In the genomic region with DNA sequence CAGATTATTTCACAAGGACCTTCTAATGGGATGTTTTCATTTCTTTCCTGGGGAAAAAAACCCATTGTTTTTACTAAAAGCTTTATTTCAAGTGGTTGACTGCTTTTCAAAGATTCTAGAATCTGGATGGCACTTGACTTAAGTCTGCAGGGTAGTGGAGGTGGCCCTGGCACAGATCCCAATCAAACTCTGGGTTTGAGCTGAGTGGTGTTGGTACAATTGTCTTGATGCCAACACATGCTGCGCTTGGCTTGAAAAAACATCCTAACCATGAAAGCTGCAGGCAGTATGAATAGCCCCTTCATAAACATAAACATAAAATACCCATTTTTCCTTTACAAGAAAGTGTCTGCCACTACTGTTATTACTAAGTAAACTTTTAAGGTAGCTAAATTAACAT, we compare ENCODE assay signal across 23 cellular contexts. TPM values are rescaled to one million over a fixed set of nuclear protein-coding genes. Genes with fewer than 3 reads are reported as not detected.
A peak's percentile ranks its signal among the peaks of the same experiment; 100 is the strongest.
DNase-seq lines count a peak whose midpoint lies in the region; ATAC-seq and TF ChIP-seq lines count a peak whose summit lies in the region.
"Had no signal": no experiment of that assay in that cellular context is flagged by ENCODE, and none has a peak within 500 bp of the region (broad histone marks: within the 10 kb centered on the region; RNA-seq: fewer than 3 reads in every experiment).

No MANE protein-coding gene starts in this region.

- H3K4me3 Mint-ChIP-seq in CD4-positive, alpha-beta T cell, result peak overlapping the region; percentile 20
- H3K4me3 Mint-ChIP-seq in stimulated activated memory B cell treated with anti-CD40 and anti-IgM and Interleukin-4, amounts not matched to agents 10 μg/mL and 1 μg/mL and 100 μg/mL, for 72 hours, result no peak overlapping the region
- H3K4me3 Mint-ChIP-seq: activated CD4-positive, alpha-beta memory T cell treated with anti-CD3 and anti-CD28 coated beads, Interleukin-2, amount 10 ng/mL, durations not matched to agents 7 days and 5 days; activated naive CD4-positive, alpha-beta T cell treated with anti-CD3 and anti-CD28 coated beads, Interleukin-2, amount 10 ng/mL, durations not matched to agents 7 days and 5 days; activated T-cell treated with anti-CD3 and anti-CD28 coated beads, Interleukin-2, amount 50 U/mL, for 4 hours; CD8-positive, alpha-beta T cell had no signal

- H2AFZ ChIP-seq in DND-41 (ENCODE audit: low read depth, low read length), result no peak overlapping the region
- H2AFZ ChIP-seq: GM23248 had no signal

- H3K9ac ChIP-seq in DND-41 (ENCODE audit: low read depth, low read length), result no peak overlapping the region
- H3K9ac ChIP-seq: GM23248 had no signal

- H3K4me3 ChIP-seq in DND-41 (ENCODE audit: low read depth in 1 of 2, low read length in 2 of 2), result no peak overlapping the region
- H3K4me3 ChIP-seq: ascending aorta, GM23248, ovary, sigmoid colon, tibial nerve had no signal

- no peak for DNase-seq in CD4-positive, alpha-beta T cell
- DNase-seq in DND-41, result no peak
- DNase-seq in NCI-H2107 (lab: John Stamatoyannopoulos, UW), result peak; percentile 87
- DNase-seq in dermis blood vessel endothelial cell, result peak; percentile 14
- DNase-seq in AML-193 (lab: John Stamatoyannopoulos, UW), result no peak
- DNase-seq in posterior vena cava (ENCODE audit: low spot score), result no peak
- DNase-seq in activated CD8-positive, alpha-beta memory T cell treated with anti-CD3 and anti-CD28 coated beads, Interleukin-2, amount 50 U/mL, for 48 hours, result no peak
- DNase-seq: activated CD4-positive, alpha-beta memory T cell treated with anti-CD3 and anti-CD28 coated beads, Interleukin-2, amount 10 ng/mL, durations not matched to agents 7 days and 5 days; activated naive CD4-positive, alpha-beta T cell treated with anti-CD3 and anti-CD28 coated beads, Interleukin-2, amount 10 ng/mL, durations not matched to agents 7 days and 5 days; activated T-cell treated with anti-CD3 and anti-CD28 coated beads, Interleukin-2, amount 50 U/mL, for 4 hours; CD8-positive, alpha-beta T cell; EL; GM23248; KG1; MV-4-11; NCI-H524 treated with DMSO at 0.1 percent for 48 hours; ovary; sigmoid colon; stimulated activated naive CD4-positive, alpha-beta T cell treated with Interleukin-2 at 50 U/mL for 16 hours; T-helper 2 cell had no signal

- no peak overlapping the region for H3K27ac Mint-ChIP-seq in CD4-positive, alpha-beta T cell
- no peak overlapping the region for H3K27ac Mint-ChIP-seq in stimulated activated memory B cell treated with anti-CD40 and anti-IgM and Interleukin-4, amounts not matched to agents 10 μg/mL and 1 μg/mL and 100 μg/mL, for 72 hours
- H3K27ac Mint-ChIP-seq: activated CD4-positive, alpha-beta memory T cell treated with anti-CD3 and anti-CD28 coated beads, Interleukin-2, amount 10 ng/mL, durations not matched to agents 7 days and 5 days; activated naive CD4-positive, alpha-beta T cell treated with anti-CD3 and anti-CD28 coated beads, Interleukin-2, amount 10 ng/mL, durations not matched to agents 7 days and 5 days; CD8-positive, alpha-beta T cell had no signal

- no peak for TF ChIP-seq CTCF in CD4-positive, alpha-beta T cell (IDR thresholded peaks at IDR 0.05)
- TF ChIP-seq CTCF in DND-41 (IDR thresholded peaks at IDR 0.05; ENCODE audit: borderline replicate concordance, extremely low read depth, low read length, poor library complexity, severe bottlenecking), result no peak

- peaks cover 7% of the 10 kb centered on the region; the same call in 1 of the 2 replicates for H4K20me1 ChIP-seq in DND-41 (ENCODE audit: insufficient read depth, low read length)

- no peak for ATAC-seq in CD4-positive, alpha-beta T cell (ENCODE audit: poor library complexity)
- no peak for ATAC-seq in DND-41 (ENCODE audit: insufficient read depth, low read depth)
- no peak for ATAC-seq in stimulated activated memory B cell treated with anti-CD40 and anti-IgM and Interleukin-4, amounts not matched to agents 10 μg/mL and 1 μg/mL and 100 μg/mL, for 72 hours
- ATAC-seq: activated T-cell treated with anti-CD3 and anti-CD28 coated beads, Interleukin-2, amount 50 U/mL, for 4 hours; CD8-positive, alpha-beta T cell had no signal

- peaks cover 28% of the 10 kb centered on the region for H3K4me1 ChIP-seq in DND-41 (ENCODE audit: insufficient read depth, low read length)

- H3K4me1 Mint-ChIP-seq in CD4-positive, alpha-beta T cell (ENCODE audit: low read depth), result peaks cover 52% of the 10 kb centered on the region
- H3K4me1 Mint-ChIP-seq in stimulated activated memory B cell treated with anti-CD40 and anti-IgM and Interleukin-4, amounts not matched to agents 10 μg/mL and 1 μg/mL and 100 μg/mL, for 72 hours, result peaks cover 37% of the 10 kb centered on the region

- no peaks in the 10 kb centered on the region for H3K27me3 Mint-ChIP-seq in CD4-positive, alpha-beta T cell
- H3K27me3 Mint-ChIP-seq in stimulated activated memory B cell treated with anti-CD40 and anti-IgM and Interleukin-4, amounts not matched to agents 10 μg/mL and 1 μg/mL and 100 μg/mL, for 72 hours, result no peaks in the 10 kb centered on the region
- H3K27me3 Mint-ChIP-seq: activated CD4-positive, alpha-beta memory T cell treated with anti-CD3 and anti-CD28 coated beads, Interleukin-2, amount 10 ng/mL, durations not matched to agents 7 days and 5 days; activated naive CD4-positive, alpha-beta T cell treated with anti-CD3 and anti-CD28 coated beads, Interleukin-2, amount 10 ng/mL, durations not matched to agents 7 days and 5 days had no signal

- H3K4me2 ChIP-seq in DND-41 (ENCODE audit: insufficient read depth, low read length), result 0 out of 2 replicates have a peak overlapping the region, but pooled peaks have one; percentile 2

- H3K9me3 ChIP-seq in CD4-positive, alpha-beta T cell (ENCODE audit: control insufficient read depth, low read length), result no peaks in the 10 kb centered on the region
- no peaks in the 10 kb centered on the region for H3K9me3 ChIP-seq in DND-41 (ENCODE audit: insufficient read depth, low read length, severe bottlenecking)
- H3K9me3 ChIP-seq: ascending aorta, ovary, sigmoid colon, tibial nerve had no signal

- CTCF ChIA-PET in CD4-positive, alpha-beta T cell (lab: Charles Lee), result interaction anchor here (0.5 to 1.2 kb wide), 3 partner anchors 23 to 210 kb away, joined by 3 read pairs; no protein-coding TSS in a partner anchor

- peaks cover 55% of the 10 kb centered on the region for H3K36me3 ChIP-seq in DND-41 (ENCODE audit: insufficient read depth, low read length)
- H3K36me3 ChIP-seq: ovary had no signal

- intact Hi-C loops in CD4-positive, alpha-beta T cell (cut with DNase I, micrococcal nuclease), result loop anchor here in 1 of 2 experiments (2.0 to 10.0 kb wide), 6 partner anchors 52 to 1948 kb away; partner anchors contain the start of genes B3GNT2 and EHBP1
- intact Hi-C loops in posterior vena cava (cut with DNase I), result no loop called here

- no peaks in the 10 kb centered on the region for H3K27me3 ChIP-seq in CD4-positive, alpha-beta T cell (ENCODE audit: control insufficient read depth, insufficient read depth, low read length)
- H3K27me3 ChIP-seq in DND-41 (ENCODE audit: insufficient read depth, low read length, poor library complexity), result no peaks in the 10 kb centered on the region
- H3K27me3 ChIP-seq: ascending aorta, ovary, sigmoid colon, tibial nerve had no signal

- no peak overlapping the region for H3K27ac ChIP-seq in CD4-positive, alpha-beta T cell (ENCODE audit: low read depth, low read length)
- no peak overlapping the region for H3K27ac ChIP-seq in DND-41 (ENCODE audit: low read length)
- H3K27ac ChIP-seq: ascending aorta, GM23248, ovary, sigmoid colon, tibial nerve had no signal

- H3K79me2 ChIP-seq in DND-41 (ENCODE audit: insufficient read depth, low read length), result peaks cover 70% of the 10 kb centered on the region

- POLR2A ChIA-PET in CD4-positive, alpha-beta T cell (lab: Charles Lee), result interaction anchor here (0.6 kb wide), 1 partner anchor 408 kb away, joined by 3 read pairs; no protein-coding TSS in a partner anchor

- H3K9me3 Mint-ChIP-seq in CD4-positive, alpha-beta T cell, result no peaks in the 10 kb centered on the region
- H3K9me3 Mint-ChIP-seq in stimulated activated memory B cell treated with anti-CD40 and anti-IgM and Interleukin-4, amounts not matched to agents 10 μg/mL and 1 μg/mL and 100 μg/mL, for 72 hours, result no peaks in the 10 kb centered on the region
- H3K9me3 Mint-ChIP-seq: activated CD4-positive, alpha-beta memory T cell treated with anti-CD3 and anti-CD28 coated beads, Interleukin-2, amount 10 ng/mL, durations not matched to agents 7 days and 5 days; activated naive CD4-positive, alpha-beta T cell treated with anti-CD3 and anti-CD28 coated beads, Interleukin-2, amount 10 ng/mL, durations not matched to agents 7 days and 5 days; activated T-cell treated with anti-CD3 and anti-CD28 coated beads, Interleukin-2, amount 50 U/mL, for 4 hours; CD8-positive, alpha-beta T cell had no signal

- peaks cover 65% of the 10 kb centered on the region for H3K36me3 Mint-ChIP-seq in CD4-positive, alpha-beta T cell (ENCODE audit: low read depth)
- peaks cover 13% of the 10 kb centered on the region for H3K36me3 Mint-ChIP-seq in stimulated activated memory B cell treated with anti-CD40 and anti-IgM and Interleukin-4, amounts not matched to agents 10 μg/mL and 1 μg/mL and 100 μg/mL, for 72 hours

RNA-seq across cellular contexts. Expression of gene PAPOLG, which starts 3.6 kb away (rescaled TPM):
- total RNA-seq in CD4-positive, alpha-beta T cell, result 10 to 100 TPM; 18.2 to 19.9 TPM
- total RNA-seq in dermis blood vessel endothelial cell (15.1 and 19.1 TPM in 2 replicates), posterior vena cava (1 to 10 TPM; 9.3 to 9.9 TPM)

Comparison
In these comparisons a context has a peak if more than half of its experiments do, and no peak if none do; other contexts are left out.
1. DNase-seq: peak in NCI-H2107 (single experiment) and dermis blood vessel endothelial cell (single experiment); none in CD4-positive, alpha-beta T cell (0 of 10), DND-41 (single experiment), AML-193 (0 of 2), posterior vena cava (single experiment) and activated CD8-positive, alpha-beta memory T cell treated with anti-CD3 and anti-CD28 coated beads, Interleukin-2, amount 50 U/mL, for 48 hours (single experiment).